Comparison of ENCODE assay signal across 2 cellular contexts in genomic region chr3:150763841-150764483, GRCh38.
TF ChIP-seq lines count a peak whose summit lies in the region.

No MANE protein-coding gene starts in this region.

TF ChIP-seq in HEK293, 187 proteins besides CTCF, POLR2A, EP300 and RAD21 (continued from another document and continues in another):
- TF ChIP-seq ZNF449 (tag by site-specific recombination; IDR thresholded peaks at IDR 0.05) (0 out of 2 replicates have a peak, but pooled peaks have one; percentile 14), ZNF610 (tag by site-specific recombination; IDR thresholded peaks at IDR 0.05; ENCODE audit: borderline replicate concordance) (no peak), KLF1 (tag by site-specific recombination; IDR thresholded peaks at IDR 0.05) (no peak), PRDM10 (tag by site-specific recombination; IDR thresholded peaks at IDR 0.05) (peak; percentile 76), AEBP2 (tag by site-specific recombination; IDR thresholded peaks at IDR 0.05; ENCODE audit: borderline replicate concordance) (no peak), ZNF544 (tag by site-specific recombination; IDR thresholded peaks at IDR 0.05) (no peak), ZNF548 (tag by site-specific recombination; IDR thresholded peaks at IDR 0.05) (no peak), ZNF707 (tag by site-specific recombination; IDR thresholded peaks at IDR 0.05) (no peak), BCL6B (tag by site-specific recombination; IDR thresholded peaks at IDR 0.05) (no peak), ZNF335 (tag by site-specific recombination; conservative IDR thresholded peaks at IDR 0.05) (0 out of 2 replicates have a peak, but pooled peaks have one; percentile 34), ZNF423 (tag by site-specific recombination; IDR thresholded peaks at IDR 0.05) (no peak), ZNF510 (tag by site-specific recombination; IDR thresholded peaks at IDR 0.05; ENCODE audit: insufficient replicate concordance) (no peak), ZNF600 (tag by site-specific recombination; IDR thresholded peaks at IDR 0.05) (0 out of 2 replicates have a peak, but pooled peaks have one; percentile 23), REPIN1 (tag by site-specific recombination; IDR thresholded peaks at IDR 0.05; ENCODE audit: low read depth) (no peak), ZBTB26 (tag by site-specific recombination; optimal IDR thresholded peaks at IDR 0.05) (no peak), ZNF48 (tag by site-specific recombination; IDR thresholded peaks at IDR 0.05) (no peak), GLI4 (tag by site-specific recombination; IDR thresholded peaks at IDR 0.05) (0 out of 2 replicates have a peak, but pooled peaks have one; percentile 54)

TF ChIP-seq in WTC11, 78 proteins besides CTCF, POLR2A, EP300 and RAD21 (continued from another document):
- TF ChIP-seq IRF1 (CRISPR knock-in tag; IDR thresholded peaks at IDR 0.05) (no peak), SP1 (CRISPR knock-in tag; conservative IDR thresholded peaks at IDR 0.05) (no peak), ZNF317 (CRISPR knock-in tag; IDR thresholded peaks at IDR 0.05; ENCODE audit: borderline replicate concordance, low read depth) (no peak), HMGA2 (CRISPR knock-in tag; IDR thresholded peaks at IDR 0.05) (no peak), ZNF396 (CRISPR knock-in tag; IDR thresholded peaks at IDR 0.05; ENCODE audit: borderline replicate concordance) (no peak), TP53 (CRISPR knock-in tag; IDR thresholded peaks at IDR 0.05) (no peak), EMX1 (CRISPR knock-in tag; IDR thresholded peaks at IDR 0.05) (0 out of 2 replicates have a peak, but pooled peaks have one; percentile 20)
